18 cellular contexts compared by ENCODE assay signal in the genomic region with DNA sequence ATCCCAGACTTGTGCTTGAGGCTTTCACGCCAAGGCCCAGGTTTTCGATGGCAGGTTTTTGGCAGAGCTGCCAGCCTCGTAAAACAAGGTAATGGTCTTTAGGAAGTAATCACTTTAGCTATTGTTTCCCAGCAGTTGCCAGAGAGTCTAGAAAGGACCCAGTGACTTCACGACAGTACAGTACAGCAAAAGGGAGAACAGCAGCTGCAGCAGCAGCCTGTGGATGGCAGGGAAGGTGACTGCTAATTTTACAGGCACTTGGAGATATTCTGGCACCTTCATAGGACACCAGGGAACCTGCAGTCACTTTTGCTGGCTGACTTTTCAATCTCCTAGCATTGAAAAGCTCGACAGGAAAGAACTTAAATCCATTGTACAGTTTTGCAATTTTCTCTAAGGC.
DNase-seq lines count a peak whose midpoint lies in the region; ATAC-seq, FAIRE-seq and TF ChIP-seq lines count a peak whose summit lies in the region.
"Had no signal": no experiment of that assay in that cellular context is flagged by ENCODE, and none has a peak within 500 bp of the region (broad histone marks: within the 10 kb centered on the region; RNA-seq: fewer than 3 reads in every experiment).

No MANE protein-coding gene starts in this region.

- TF ChIP-seq POLR2A in GM12891 (IDR thresholded peaks at IDR 0.05; ENCODE audit: low read depth, low read length): no peak
- no peak for TF ChIP-seq POLR2A in vagina (IDR thresholded peaks at IDR 0.05)

- no peak for ATAC-seq in HG02678 (IDR thresholded peaks at IDR 0.05; ENCODE audit: unreplicated experiment)
- ATAC-seq: activated CD4-positive, CD25-positive, alpha-beta regulatory T cell treated with anti-CD3 and anti-CD28 coated beads, Interleukin-2, amount 50 U/mL, for 24 hours; GM23338; mucosa of descending colon; Panc1; stimulated activated naive B cell treated with anti-CD40 and anti-IgM and Interleukin-4, amounts not matched to agents 10 μg/mL and 1 μg/mL and 100 μg/mL, for 72 hours had no signal

- no peaks in the 10 kb centered on the region for H3K4me1 ChIP-seq in vagina

- TF ChIP-seq CTCF in bronchial epithelial cell (IDR thresholded peaks at IDR 0.05; ENCODE audit: insufficient read depth, low read length, severe bottlenecking) (no peak), vagina (IDR thresholded peaks at IDR 0.05) (no peak)

- H3K9me3 ChIP-seq in vagina: no peaks in the 10 kb centered on the region
- H3K9me3 ChIP-seq: left ventricle myocardium inferior, MG63, mucosa of descending colon, SK-N-SH had no signal

- DNase-seq in COR-L47 (lab: John Stamatoyannopoulos, UW) (peak; percentile 91), NCI-H1092 treated with DMSO at 0.1 percent for 48 hours (lab: John Stamatoyannopoulos, UW) (peak; percentile 30), NCI-H345 treated with DMSO at 0.1 percent for 48 hours (lab: John Stamatoyannopoulos, UW; ENCODE audit: unreplicated experiment) (peak; percentile 19), bronchial epithelial cell (ENCODE audit: low read depth) (no peak), GM12891 (ENCODE audit: insufficient read length, low spot score) (no peak), vagina (ENCODE audit: extremely low spot score in 2 of 2) (no peak), amniotic stem cell (lab: John Stamatoyannopoulos, UW) (no peak)
- DNase-seq: DMS53; left ventricle myocardium inferior; MG63; mucosa of descending colon; SK-N-SH; stimulated activated naive B cell treated with anti-CD40 and anti-IgM and Interleukin-4, amounts not matched to agents 10 μg/mL and 1 μg/mL and 100 μg/mL, for 72 hours; T-helper 9 cell had no signal

- no peak overlapping the region for H3K4me3 ChIP-seq in bronchial epithelial cell (ENCODE audit: low read depth, low read length)
- H3K4me3 ChIP-seq in vagina: no peak overlapping the region
- H3K4me3 ChIP-seq: GM23338, left ventricle myocardium inferior, MG63, mucosa of descending colon had no signal

- intact Hi-C loops in vagina (cut with DNase I): no loop called here

- peak; percentile 55 for FAIRE-seq in bronchial epithelial cell (lab: Jason Lieb, UNC)
- no peak for FAIRE-seq in GM12891 (lab: Jason Lieb, UNC)

- H3K36me3 ChIP-seq in bronchial epithelial cell (ENCODE audit: control insufficient read depth, insufficient read depth, low read length): no peaks in the 10 kb centered on the region
- H3K36me3 ChIP-seq in vagina: no peaks in the 10 kb centered on the region
- H3K36me3 ChIP-seq: left ventricle myocardium inferior, MG63 had no signal

- no peaks in the 10 kb centered on the region for H3K27me3 ChIP-seq in bronchial epithelial cell (ENCODE audit: control insufficient read depth, insufficient read depth, low read length)
- H3K27me3 ChIP-seq in vagina: no peaks in the 10 kb centered on the region
- H3K27me3 ChIP-seq: MG63 had no signal

- no peak overlapping the region for H3K27ac ChIP-seq in vagina
- H3K27ac ChIP-seq: left ventricle myocardium inferior had no signal

TF ChIP-seq in GM12891, 5 proteins besides CTCF, POLR2A, EP300 and RAD21:
- TF ChIP-seq PAX5 (IDR thresholded peaks at IDR 0.05; ENCODE audit: insufficient read depth, low read length, severe bottlenecking): no peak
- TF ChIP-seq SPI1 (IDR thresholded peaks at IDR 0.05; ENCODE audit: low read depth, low read length): no peak
- TF ChIP-seq POLR2AphosphoS5 (IDR thresholded peaks at IDR 0.05; ENCODE audit: low read depth, low read length): no peak
- no peak for TF ChIP-seq POU2F2 (IDR thresholded peaks at IDR 0.05; ENCODE audit: low read depth, low read length)
- no peak for TF ChIP-seq TAF1 (IDR thresholded peaks at IDR 0.05; ENCODE audit: low read depth, low read length)

Comparison
In these comparisons a context has a peak if more than half of its experiments do, and no peak if none do; other contexts are left out.
1. DNase-seq: peak in COR-L47 (single experiment), NCI-H1092 treated with DMSO at 0.1 percent for 48 hours (single experiment) and NCI-H345 treated with DMSO at 0.1 percent for 48 hours (single experiment); none in bronchial epithelial cell (single experiment), GM12891 (single experiment), vagina (0 of 2) and amniotic stem cell (single experiment).